ENCODE assay signal across 18 cellular contexts in genomic region chr6:53724501-53724900, GRCh38.
"Had no signal": no experiment of that assay in that cellular context is flagged by ENCODE, and none has a peak within 500 bp of the region (broad histone marks: within the 10 kb centered on the region; RNA-seq: fewer than 3 reads in every experiment).

No MANE protein-coding gene starts in this region.

- H3K36me3 ChIP-seq: transverse colon had no signal

- H3K9me3 ChIP-seq: transverse colon had no signal

- DNase-seq: activated B cell treated with CpG ODN at 0.5 μM for 24 hours; activated CD4-positive, alpha-beta memory T cell treated with anti-CD3 and anti-CD28 coated beads, Interleukin-2, amount 10 ng/mL, durations not matched to agents 7 days and 5 days; activated CD4-positive, alpha-beta T cell treated with anti-CD3 and anti-CD28 coated beads for 4 hours; activated naive CD4-positive, alpha-beta T cell; activated naive CD8-positive, alpha-beta T cell treated with anti-CD3 and anti-CD28 coated beads, Interleukin-2, amount 10 ng/mL, durations not matched to agents 7 days and 5 days; activated T-cell treated with anti-CD3 and anti-CD28 coated beads, Interleukin-2, amount 50 U/mL, for 1 hour; caudate nucleus; dorsolateral prefrontal cortex; foreskin fibroblast; islet precursor cell; mammary epithelial cell; nephron progenitor cell; transverse colon had no signal

- ATAC-seq: activated T-helper 17 cell treated with anti-CD3 and anti-CD28 coated beads, Interleukin-2, amount 50 U/mL, for 72 hours; left lobe of liver had no signal

- H3K27ac ChIP-seq: dorsolateral prefrontal cortex, epithelial cell of prostate, transverse colon had no signal

- H3K4me3 Mint-ChIP-seq: activated B cell treated with CpG ODN at 0.5 μM for 24 hours; activated CD4-positive, alpha-beta memory T cell treated with anti-CD3 and anti-CD28 coated beads, Interleukin-2, amount 10 ng/mL, durations not matched to agents 7 days and 5 days; activated naive CD8-positive, alpha-beta T cell treated with anti-CD3 and anti-CD28 coated beads, Interleukin-2, amount 10 ng/mL, durations not matched to agents 7 days and 5 days; activated T-helper 17 cell treated with anti-CD3 and anti-CD28 coated beads, Interleukin-2, amount 50 U/mL, for 72 hours; brain; nephron progenitor cell; stimulated activated naive CD8-positive, alpha-beta T cell treated with anti-CD3 and anti-CD28 coated beads, Interleukin-15, Interleukin-2, amounts not matched to agents 100 ng/mL and 50 ng/mL, for 24 hours had no signal

- H3K27ac Mint-ChIP-seq: activated B cell treated with CpG ODN at 0.5 μM for 24 hours; activated CD4-positive, alpha-beta memory T cell treated with anti-CD3 and anti-CD28 coated beads, Interleukin-2, amount 10 ng/mL, durations not matched to agents 7 days and 5 days; activated naive CD8-positive, alpha-beta T cell treated with anti-CD3 and anti-CD28 coated beads, Interleukin-2, amount 10 ng/mL, durations not matched to agents 7 days and 5 days; activated T-helper 17 cell treated with anti-CD3 and anti-CD28 coated beads, Interleukin-2, amount 50 U/mL, for 72 hours; brain; nephron progenitor cell; stimulated activated naive CD8-positive, alpha-beta T cell treated with anti-CD3 and anti-CD28 coated beads, Interleukin-15, Interleukin-2, amounts not matched to agents 100 ng/mL and 50 ng/mL, for 24 hours had no signal

- H3K36me3 Mint-ChIP-seq: activated naive CD8-positive, alpha-beta T cell treated with anti-CD3 and anti-CD28 coated beads, Interleukin-2, amount 10 ng/mL, durations not matched to agents 7 days and 5 days; brain had no signal

- H3K27me3 ChIP-seq: transverse colon had no signal

- H3K9me3 Mint-ChIP-seq: activated B cell treated with CpG ODN at 0.5 μM for 24 hours; activated CD4-positive, alpha-beta memory T cell treated with anti-CD3 and anti-CD28 coated beads, Interleukin-2, amount 10 ng/mL, durations not matched to agents 7 days and 5 days; activated naive CD8-positive, alpha-beta T cell treated with anti-CD3 and anti-CD28 coated beads, Interleukin-2, amount 10 ng/mL, durations not matched to agents 7 days and 5 days; activated T-helper 17 cell treated with anti-CD3 and anti-CD28 coated beads, Interleukin-2, amount 50 U/mL, for 72 hours; nephron progenitor cell; stimulated activated naive CD8-positive, alpha-beta T cell treated with anti-CD3 and anti-CD28 coated beads, Interleukin-15, Interleukin-2, amounts not matched to agents 100 ng/mL and 50 ng/mL, for 24 hours had no signal

- H3K4me3 ChIP-seq: dorsolateral prefrontal cortex, transverse colon had no signal
